In genomic region chr11:120340529-120340928, GRCh38 we compare ENCODE assay signal across 14 cellular contexts. TPM values are rescaled to one million over a fixed set of nuclear protein-coding genes. Genes with fewer than 3 reads are reported as not detected.
DNase-seq lines count a peak whose midpoint lies in the region; ATAC-seq and TF ChIP-seq lines count a peak whose summit lies in the region.
"Had no signal": no experiment of that assay in that cellular context is flagged by ENCODE, and none has a peak within 500 bp of the region (broad histone marks: within the 10 kb centered on the region; RNA-seq: fewer than 3 reads in every experiment).

No MANE protein-coding gene starts in this region.

- DNase-seq in activated T-cell treated with anti-CD3 and anti-CD28 coated beads, Interleukin-2, amount 50 U/mL, for 4 hours: no peak
- no peak for DNase-seq in activated T-cell treated with anti-CD3 and anti-CD28 coated beads, Interleukin-2, amount 50 U/mL, for 1 hour
- DNase-seq in dermis blood vessel endothelial cell (peak; percentile 47), right lobe of liver (no peak), thyroid gland (no peak), UCSD-AML1 (lab: John Stamatoyannopoulos, UW; ENCODE audit: unreplicated experiment) (no peak), GM19240 (ENCODE audit: insufficient read length, low spot score) (no peak)
- DNase-seq in effector memory CD8-positive, alpha-beta T cell: no peak
- DNase-seq: ACHN; activated naive CD8-positive, alpha-beta T cell treated with anti-CD3 and anti-CD28 coated beads for 36 hours; effector CD8-positive, alpha-beta T cell; NCI-H2227 treated with DMSO at 0.1 percent for 48 hours; Peyer's patch had no signal

- H3K4me1 Mint-ChIP-seq in activated T-cell treated with anti-CD3 and anti-CD28 coated beads, Interleukin-2, amount 50 U/mL, for 4 hours (ENCODE audit: low read depth): peaks cover 48% of the 10 kb centered on the region
- peaks cover 26 to 39% of the 10 kb centered on the region in 2 donors for H3K4me1 Mint-ChIP-seq in effector memory CD8-positive, alpha-beta T cell (ENCODE audit: low read depth in 2 of 2)

- H3K27ac Mint-ChIP-seq in effector memory CD8-positive, alpha-beta T cell: no peak overlapping the region
- H3K27ac Mint-ChIP-seq: activated naive CD8-positive, alpha-beta T cell treated with anti-CD3 and anti-CD28 coated beads for 36 hours had no signal

- H3K27me3 ChIP-seq in right lobe of liver (no peaks in the 10 kb centered on the region), thyroid gland (no peaks in the 10 kb centered on the region)
- H3K27me3 ChIP-seq: Peyer's patch had no signal

- H3K27ac ChIP-seq in right lobe of liver: peak overlapping the region; percentile 95 to 99 (median 97)
- peak overlapping the region in 2 of 3 donors; percentile 93 to 99 for H3K27ac ChIP-seq in thyroid gland
- H3K27ac ChIP-seq: HL-60 had no signal

- TF ChIP-seq POLR2A in right lobe of liver (IDR thresholded peaks at IDR 0.05) (no peak), thyroid gland (IDR thresholded peaks at IDR 0.05) (no peak)

- peak; percentile 11 to 21 for ATAC-seq in activated T-cell treated with anti-CD3 and anti-CD28 coated beads, Interleukin-2, amount 50 U/mL, for 4 hours
- no peak for ATAC-seq in right lobe of liver
- no peak for ATAC-seq in effector memory CD8-positive, alpha-beta T cell (replicated peaks)

- no peaks in the 10 kb centered on the region for H3K36me3 ChIP-seq in right lobe of liver
- H3K36me3 ChIP-seq in thyroid gland: no peaks in the 10 kb centered on the region
- H3K36me3 ChIP-seq: Peyer's patch had no signal

- no peak overlapping the region for H3K4me3 Mint-ChIP-seq in activated T-cell treated with anti-CD3 and anti-CD28 coated beads, Interleukin-2, amount 50 U/mL, for 4 hours
- H3K4me3 Mint-ChIP-seq in effector memory CD8-positive, alpha-beta T cell: no peak overlapping the region
- H3K4me3 Mint-ChIP-seq: activated naive CD8-positive, alpha-beta T cell treated with anti-CD3 and anti-CD28 coated beads for 36 hours had no signal

- H3K36me3 Mint-ChIP-seq in activated T-cell treated with anti-CD3 and anti-CD28 coated beads, Interleukin-2, amount 50 U/mL, for 4 hours (ENCODE audit: insufficient read depth): no peaks in the 10 kb centered on the region
- peaks cover 20% of the 10 kb centered on the region for H3K36me3 Mint-ChIP-seq in effector memory CD8-positive, alpha-beta T cell (ENCODE audit: insufficient read depth)

- TF ChIP-seq CTCF in right lobe of liver (IDR thresholded peaks at IDR 0.05) (no peak), thyroid gland (IDR thresholded peaks at IDR 0.05) (no peak)

- H3K9me3 ChIP-seq in right lobe of liver (no peaks in the 10 kb centered on the region), thyroid gland (no peaks in the 10 kb centered on the region)
- H3K9me3 ChIP-seq: Peyer's patch had no signal

- peaks cover 4% of the 10 kb centered on the region for H3K9me3 Mint-ChIP-seq in activated T-cell treated with anti-CD3 and anti-CD28 coated beads, Interleukin-2, amount 50 U/mL, for 4 hours
- H3K9me3 Mint-ChIP-seq in effector memory CD8-positive, alpha-beta T cell: no peaks in the 10 kb centered on the region

- WGBS in right lobe of liver (ENCODE audit: insufficient coverage, low coverage, low lambda C conversion rate, missing lambda C conversion rate): 10% methylated on average over 2 of the region's 2 CpGs
- 59 to 66% methylated on average over 2 of the region's 2 CpGs for WGBS in thyroid gland, 2 donors

- H3K4me1 ChIP-seq in right lobe of liver (peaks cover 0 to 54% (median 19%) of the 10 kb centered on the region in 4 donors), thyroid gland (peaks cover 49 to 51% of the 10 kb centered on the region in 2 donors)

- H3K4me3 ChIP-seq in right lobe of liver (no peak overlapping the region), thyroid gland (replicated peaks in 1 of 3) (no peak overlapping the region)

- peaks cover 56% of the 10 kb centered on the region for H3K27me3 Mint-ChIP-seq in activated T-cell treated with anti-CD3 and anti-CD28 coated beads, Interleukin-2, amount 50 U/mL, for 4 hours (ENCODE audit: low read depth)
- H3K27me3 Mint-ChIP-seq in effector memory CD8-positive, alpha-beta T cell: peaks cover 35 to 39% of the 10 kb centered on the region in 2 donors

- intact Hi-C loops in right lobe of liver (cut with DNase I) (no loop called here), thyroid gland (cut with DNase I) (no loop called here)

RNA-seq across cellular contexts. Expression of gene ARHGEF12, which starts 4.3 kb away (rescaled TPM):
- 10 to 100 TPM; 15.7 to 19.9 (median 18.7) TPM for total RNA-seq in activated T-cell treated with anti-CD3 and anti-CD28 coated beads, Interleukin-2, amount 50 U/mL, for 4 hours
- total RNA-seq in dermis blood vessel endothelial cell (159 and 202 TPM in 2 replicates), right lobe of liver (100 to 1,000 TPM in 3 of 6 experiments, 10 to 100 TPM in 3; 75.1 to 113 (median 94.0) TPM), thyroid gland (100 to 1,000 TPM; 169 to 268 (median 197) TPM)

RNA-seq across cellular contexts. Expression of gene TLCD5, which starts 15.4 kb away (rescaled TPM):
- total RNA-seq in activated T-cell treated with anti-CD3 and anti-CD28 coated beads, Interleukin-2, amount 50 U/mL, for 4 hours: under 1 TPM; 0.23 to 0.43 (median 0.26) TPM
- total RNA-seq in dermis blood vessel endothelial cell (6.3 and 8.5 TPM in 2 replicates), right lobe of liver (1 to 10 TPM in 1 of 6 experiments, under 1 TPM in 5; 0.07 to 1.3 (median 0.38) TPM), thyroid gland (10 to 100 TPM; 12.5 to 14.0 (median 13.4) TPM)

Comparison
In these comparisons a context has a peak if more than half of its experiments do, and no peak if none do; other contexts are left out.
1. ATAC-seq: peak in activated T-cell treated with anti-CD3 and anti-CD28 coated beads, Interleukin-2, amount 50 U/mL, for 4 hours (2 of 2); none in right lobe of liver (0 of 4) and effector memory CD8-positive, alpha-beta T cell (single experiment).